Comparison of ENCODE assay signal across 8 cellular contexts in genomic region chr2:106878206-106878605, GRCh38. TPM values are rescaled to one million over a fixed set of nuclear protein-coding genes. Genes with fewer than 3 reads are reported as not detected.
"Had no signal": no experiment of that assay in that cellular context is flagged by ENCODE, and none has a peak within 500 bp of the region (broad histone marks: within the 10 kb centered on the region; RNA-seq: fewer than 3 reads in every experiment).

No MANE protein-coding gene starts in this region.

- ATAC-seq: HepG2, K562 had no signal

- H3K4me3 ChIP-seq: K562 had no signal

- DNase-seq: IMR-90, KBM-7, KG1 had no signal

- H3K27ac ChIP-seq: HL-60, KMS-11 had no signal

RNA-seq across cellular contexts. Expression of gene ST6GAL2, which starts 7.8 kb away (rescaled TPM):
- total RNA-seq: HepG2, HT-29, IMR-90, K562 had no signal
